In the genomic region with DNA sequence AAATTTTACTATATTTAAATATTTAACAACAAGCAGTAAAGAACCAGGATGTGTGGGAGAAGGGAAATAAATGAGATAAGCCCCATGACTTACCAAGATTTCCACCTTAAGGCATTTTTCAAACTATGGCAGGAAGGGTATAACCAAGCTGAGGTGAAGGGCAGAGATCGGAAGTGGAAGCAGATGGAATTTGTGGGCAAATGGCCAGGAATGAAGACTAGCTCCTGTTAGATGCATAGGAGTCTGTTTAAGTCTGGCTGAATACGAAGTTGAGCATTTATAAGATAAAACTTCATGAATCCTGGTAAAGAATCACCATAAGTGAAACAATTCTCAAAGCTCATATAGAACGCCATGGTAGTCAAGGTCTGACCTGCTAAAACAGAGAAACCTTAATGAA, we compare ENCODE assay signal across 13 cellular contexts.
"Had no signal": no experiment of that assay in that cellular context is flagged by ENCODE, and none has a peak within 500 bp of the region (broad histone marks: within the 10 kb centered on the region; RNA-seq: fewer than 3 reads in every experiment).

No MANE protein-coding gene starts in this region.

- ATAC-seq: activated CD4-positive, CD25-positive, alpha-beta regulatory T cell treated with anti-CD3 and anti-CD28 coated beads, Interleukin-2, amount 50 U/mL, for 24 hours; sciatic nerve; stimulated activated naive B cell treated with anti-CD40 and anti-IgM and Interleukin-4, amounts not matched to agents 10 μg/mL and 1 μg/mL and 100 μg/mL, for 72 hours had no signal

- DNase-seq: activated CD4-positive, alpha-beta T cell treated with anti-CD3 and anti-CD28 coated beads, Interleukin-2, amount 50 U/mL, for 4 hours; activated effector memory CD4-positive, alpha-beta T cell treated with anti-CD3 and anti-CD28 coated beads, Interleukin-2, amount 50 U/mL, for 16 hours; activated T-cell treated with anti-CD3 and anti-CD28 coated beads, Interleukin-2, amount 50 U/mL, for 1 hour; aorta; cortex of kidney; erythroblast; hippocampal formation; kidney glomerular epithelial cell; stimulated activated CD4-positive, alpha-beta T cell treated with anti-CD3 and anti-CD28 coated beads, Interleukin-2, amount 100 ng/mL, for 24 hours; stimulated activated naive B cell treated with anti-CD40 and anti-IgM and Interleukin-4, amounts not matched to agents 10 μg/mL and 1 μg/mL and 100 μg/mL, for 72 hours; trophoblast cell had no signal
